Comparison of ENCODE assay signal across 29 cellular contexts in genomic region chr7:30313793-30314192, GRCh38. TPM values are rescaled to one million over a fixed set of nuclear protein-coding genes. Genes with fewer than 3 reads are reported as not detected.
DNase-seq lines count a peak whose midpoint lies in the region; ATAC-seq, FAIRE-seq and TF ChIP-seq lines count a peak whose summit lies in the region.
"Had no signal": no experiment of that assay in that cellular context is flagged by ENCODE, and none has a peak within 500 bp of the region (broad histone marks: within the 10 kb centered on the region; RNA-seq: fewer than 3 reads in every experiment).

No MANE protein-coding gene starts in this region.

- no peak for TF ChIP-seq POLR2A in HepG2 (IDR thresholded peaks at IDR 0.05; ENCODE audit: insufficient read depth in 1 of 2, low read depth in 2 of 2, low read length in 2 of 2)

- no peak for FAIRE-seq in HepG2 (lab: Jason Lieb, UNC)
- no peak for FAIRE-seq in astrocyte (lab: Jason Lieb, UNC)
- FAIRE-seq: GM12878, H1 had no signal

- H4K20me1 ChIP-seq in HepG2 (ENCODE audit: insufficient read depth, low read length) (no peaks in the 10 kb centered on the region; the same call in 1 of the 2 replicates), astrocyte (ENCODE audit: insufficient read depth, low read length) (no peaks in the 10 kb centered on the region), osteoblast (ENCODE audit: insufficient read depth, low read length) (no peaks in the 10 kb centered on the region)

- TF ChIP-seq EP300 in HepG2 (IDR thresholded peaks at IDR 0.05; ENCODE audit: low read depth in 2 of 2, low read length in 2 of 2) (no peak), HepG2 (CRISPR knock-in tag; IDR thresholded peaks at IDR 0.05; ENCODE audit: borderline replicate concordance) (no peak)

- in situ Hi-C loops in HepG2 (cut with HindIII; ENCODE audit: extremely low pct_ligation_motif_present, low pct_unique_long_range_greater_than_20kb) = no loop called here

- CTCF ChIA-PET in HepG2 (lab: Yijun Ruan, JAX; ENCODE audit: low intra/inter-chr PET ratio, low total read pairs) = no interaction called here

- H3K9me3 Mint-ChIP-seq in astrocyte (ENCODE audit: unreplicated experiment) = no peaks in the 10 kb centered on the region
- no peaks in the 10 kb centered on the region for H3K9me3 Mint-ChIP-seq in mesothelial cell of epicardium
- H3K9me3 Mint-ChIP-seq: CD8-positive, alpha-beta memory T cell had no signal

- H3K27ac Mint-ChIP-seq in astrocyte (ENCODE audit: unreplicated experiment) (peak overlapping the region; percentile 60), mesothelial cell of epicardium (no peak overlapping the region)

- H3K27me3 Mint-ChIP-seq in astrocyte (ENCODE audit: low read depth, unreplicated experiment) (no peaks in the 10 kb centered on the region), mesothelial cell of epicardium (ENCODE audit: low read depth) (no peaks in the 10 kb centered on the region)
- H3K27me3 Mint-ChIP-seq: B cell; CD8-positive, alpha-beta memory T cell; IgD-negative memory B cell had no signal

- H3K4me3 ChIP-seq in liver (ENCODE audit: low read depth in 1 of 3, low read length in 3 of 3) (no peak overlapping the region), HepG2 (replicated peaks in 1 of 3; ENCODE audit: insufficient read depth in 1 of 3, low read depth in 2 of 3, low read length in 3 of 3) (no peak overlapping the region), astrocyte (ENCODE audit: insufficient read depth, low read depth, low read length) (no peak overlapping the region), osteoblast (ENCODE audit: insufficient read depth, low read length) (no peak overlapping the region)
- H3K4me3 ChIP-seq: GM12878, SJSA1 had no signal

- 75% methylated on average over 5 of the region's 5 CpGs for WGBS in liver
- 94% methylated on average over 5 of the region's 5 CpGs for WGBS in HepG2 (ENCODE audit: low lambda C conversion rate)

- H3K36me3 ChIP-seq in liver (ENCODE audit: control insufficient read depth in 4 of 4, insufficient read depth in 3 of 4, low read depth in 1 of 4, low read length in 3 of 4) (no peaks in the 10 kb centered on the region), HepG2 (replicated peaks in 1 of 2; ENCODE audit: control insufficient read depth in 1 of 2, insufficient read depth in 2 of 2, low read length in 2 of 2) (no peaks in the 10 kb centered on the region), astrocyte (ENCODE audit: insufficient read depth, low read length) (no peaks in the 10 kb centered on the region), osteoblast (ENCODE audit: insufficient read depth, low read length) (no peaks in the 10 kb centered on the region)
- H3K36me3 ChIP-seq: SJSA1 had no signal

- TF ChIP-seq RAD21 in liver (IDR thresholded peaks at IDR 0.05) (no peak), HepG2 (CRISPR knock-in tag; IDR thresholded peaks at IDR 0.05) (no peak)

- H3K9me3 ChIP-seq in liver (ENCODE audit: control insufficient read depth in 4 of 4, low read length in 3 of 4) = no peaks in the 10 kb centered on the region
- H3K9me3 ChIP-seq in HepG2 (ENCODE audit: low read length) = no peaks in the 10 kb centered on the region
- H3K9me3 ChIP-seq in astrocyte (ENCODE audit: insufficient read depth, low read depth, low read length) = no peaks in the 10 kb centered on the region
- no peaks in the 10 kb centered on the region for H3K9me3 ChIP-seq in osteoblast (ENCODE audit: low read depth, low read length)
- H3K9me3 ChIP-seq: SJSA1 had no signal

- TF ChIP-seq CTCF in liver (IDR thresholded peaks at IDR 0.05; ENCODE audit: low read depth, low read length, missing input control) (no peak), HepG2 (CRISPR knock-in tag; IDR thresholded peaks at IDR 0.05) (no peak), astrocyte (IDR thresholded peaks at IDR 0.05; ENCODE audit: insufficient read depth, low read depth, low read length) (no peak), osteoblast (IDR thresholded peaks at IDR 0.05; ENCODE audit: extremely low read depth, low read depth, low read length) (no peak), mesothelial cell of epicardium (IDR thresholded peaks at IDR 0.05; ENCODE audit: unreplicated experiment) (no peak)

- H3K4me2 ChIP-seq in HepG2 (ENCODE audit: low read depth, low read length) (no peak overlapping the region), astrocyte (ENCODE audit: low read length) (no peak overlapping the region), osteoblast (ENCODE audit: insufficient read depth, low read length) (peak overlapping the region; percentile 6)
- H3K4me2 ChIP-seq: KMS-11 had no signal

- DNase-seq in HepG2 (ENCODE audit: low spot score) (no peak), astrocyte (ENCODE audit: low read depth) (no peak), osteoblast (ENCODE audit: insufficient read length, low spot score, missing footprints) (no peak), cerebellum (ENCODE audit: low spot score) (no peak), mesothelial cell of epicardium (ENCODE audit: low spot score in 2 of 2, unreplicated experiment in 2 of 2) (no peak), HuH-7 (ENCODE audit: low spot score) (no peak), NCI-H1930 (lab: John Stamatoyannopoulos, UW) (no peak)
- DNase-seq: CD8-positive, alpha-beta memory T cell; DMS 273 treated with DMSO at 0.1 percent for 48 hours; DMS79; EL; GDM1; HCEC 1CT; NCI-H1048; NCI-H1417; NCI-H1694; NCI-H2081; NCI-H2227 treated with DMSO at 0.1 percent for 48 hours; NCI-H526 treated with DMSO at 0.1 percent for 48 hours had no signal

- POLR2A ChIA-PET in HepG2 (lab: Yijun Ruan, JAX) = no interaction called here

- H3K36me3 Mint-ChIP-seq in astrocyte (ENCODE audit: low read depth, unreplicated experiment) (no peaks in the 10 kb centered on the region), mesothelial cell of epicardium (no peaks in the 10 kb centered on the region)
- H3K36me3 Mint-ChIP-seq: CD8-positive, alpha-beta memory T cell had no signal

- H3K4me3 Mint-ChIP-seq in astrocyte (ENCODE audit: unreplicated experiment) (no peak overlapping the region), mesothelial cell of epicardium (no peak overlapping the region)
- H3K4me3 Mint-ChIP-seq: B cell had no signal

- H3K4me1 Mint-ChIP-seq in astrocyte (ENCODE audit: low read depth, unreplicated experiment) (peaks cover 23% of the 10 kb centered on the region), mesothelial cell of epicardium (peaks cover 35% of the 10 kb centered on the region)

- H2AFZ ChIP-seq in HepG2 (ENCODE audit: low read length) = no peak overlapping the region
- H2AFZ ChIP-seq in astrocyte (ENCODE audit: low read depth, low read length) = no peak overlapping the region
- peak overlapping the region; percentile 19 for H2AFZ ChIP-seq in osteoblast (ENCODE audit: low read length)

- BruUV-seq in HepG2 (replicated peaks; lab: Mats Ljungman, UMichigan) = no TSS peak

- no peak for ATAC-seq in HepG2
- ATAC-seq: GM12878, Right ventricle myocardium inferior had no signal

- H3K9ac ChIP-seq in liver (ENCODE audit: low read depth in 1 of 2, low read length in 2 of 2) (no peak overlapping the region), HepG2 (ENCODE audit: insufficient read depth, low read depth, low read length) (no peak overlapping the region), astrocyte (ENCODE audit: low read length) (no peak overlapping the region)
- H3K9ac ChIP-seq: KMS-11 had no signal

- H3K27me3 ChIP-seq in liver (ENCODE audit: control insufficient read depth in 4 of 4, insufficient read depth in 4 of 4, low read length in 3 of 4) = no peaks in the 10 kb centered on the region
- no peaks in the 10 kb centered on the region for H3K27me3 ChIP-seq in HepG2 (ENCODE audit: control insufficient read depth in 1 of 2, insufficient read depth in 2 of 2, low read length in 2 of 2)
- no peaks in the 10 kb centered on the region for H3K27me3 ChIP-seq in astrocyte (ENCODE audit: insufficient read depth, low read length)
- H3K27me3 ChIP-seq in osteoblast (ENCODE audit: insufficient read depth, low read length) = no peaks in the 10 kb centered on the region
- H3K27me3 ChIP-seq: SJSA1 had no signal

- H3K4me1 ChIP-seq in liver (ENCODE audit: control insufficient read depth in 4 of 4, insufficient read depth in 4 of 4, low read length in 3 of 4) = peaks cover 0 to 8% (median under 1%) of the 10 kb centered on the region in 4 donors
- peaks cover 21% of the 10 kb centered on the region for H3K4me1 ChIP-seq in HepG2 (ENCODE audit: insufficient read depth, low read length)
- H3K4me1 ChIP-seq in astrocyte (ENCODE audit: insufficient read depth, low read length) = no peaks in the 10 kb centered on the region
- H3K4me1 ChIP-seq in osteoblast (ENCODE audit: insufficient read depth, low read length) = no peaks in the 10 kb centered on the region

- peaks cover 71% of the 10 kb centered on the region for H3K79me2 ChIP-seq in HepG2 (ENCODE audit: insufficient read depth, low read length)
- H3K79me2 ChIP-seq in astrocyte (ENCODE audit: insufficient read depth, low read length) = no peaks in the 10 kb centered on the region
- H3K79me2 ChIP-seq in osteoblast (ENCODE audit: insufficient read depth, low read length) = peaks cover 14% of the 10 kb centered on the region

- intact Hi-C loops in HepG2 (cut with micrococcal nuclease; ENCODE audit: unreplicated experiment) = no loop called here

- H3K27ac ChIP-seq in liver (ENCODE audit: low read depth in 1 of 2, low read length in 2 of 2) (no peak overlapping the region), HepG2 (ENCODE audit: extremely low read length, insufficient read depth, low read length) (no peak overlapping the region), astrocyte (ENCODE audit: low read depth, low read length) (no peak overlapping the region), osteoblast (ENCODE audit: low read depth, low read length) (no peak overlapping the region)
- H3K27ac ChIP-seq: 22Rv1, C4-2B, KMS-11, SJSA1 had no signal

RNA-seq across cellular contexts. Expression of gene ZNRF2, which starts 29.4 kb away (rescaled TPM):
- total RNA-seq in liver (10 to 100 TPM; 16.6 to 30.0 TPM), HepG2 (2016; rRNA removed; fragmentation: Illumina TruSeq; extraction: Trizol) (6.9 and 7.7 TPM in 2 replicates), astrocyte (9.2 and 9.9 TPM in 2 replicates), osteoblast (12.1 and 12.7 TPM in 2 replicates), cerebellum (33.3 TPM), mesothelial cell of epicardium (11.6 to 12.5 TPM (median 12.1 TPM) in 3 replicates)
- polyA plus RNA-seq in liver (1 to 10 TPM; 6.9 to 8.8 TPM), HepG2 (2011; rRNA removed) (2.6 and 3.5 TPM in 2 replicates)
- total RNA-seq in HepG2 (2016; cell fraction: cytosol; rRNA removed; fragmentation: Illumina TruSeq; extraction: Trizol; ENCODE audit: low read depth) = 3.0 and 3.2 TPM in 2 replicates
- total RNA-seq in HepG2 (2016; cell fraction: insoluble cytoplasmic fraction; rRNA removed; fragmentation: Illumina TruSeq; extraction: Trizol) = 7.3 and 7.6 TPM in 2 replicates
- 6.7 and 7.1 TPM in 2 replicates for total RNA-seq in HepG2 (2016; cell fraction: membrane; rRNA removed; fragmentation: Illumina TruSeq; extraction: Trizol)
- 13.5 and 14.4 TPM in 2 replicates for total RNA-seq in HepG2 (2016; cell fraction: nucleus; rRNA removed; fragmentation: Illumina TruSeq; extraction: Trizol)
- 1.8 and 2.3 TPM in 2 replicates for polyA plus RNA-seq in HepG2 (2011; cell fraction: cytosol; rRNA removed)
- 3.4 TPM in 2 replicates for polyA plus RNA-seq in HepG2 (2011; cell fraction: nucleus; rRNA removed)
- 3.9 and 4.5 TPM in 2 replicates for polyA plus RNA-seq in HepG2 (2012)
- polyA plus RNA-seq in HepG2 (2016; cell fraction: cytosol; fragmentation: Illumina TruSeq; extraction: Trizol; ENCODE audit: low read depth) = 2.5 and 2.9 TPM in 2 replicates
- polyA plus RNA-seq in HepG2 (2016; cell fraction: insoluble cytoplasmic fraction; fragmentation: Illumina TruSeq; extraction: Trizol; ENCODE audit: low read depth) = 8.1 and 8.6 TPM in 2 replicates
- 5.2 and 5.5 TPM in 2 replicates for polyA plus RNA-seq in HepG2 (2016; cell fraction: membrane; fragmentation: Illumina TruSeq; extraction: Trizol; ENCODE audit: low read depth)
- 7.3 and 7.8 TPM in 2 replicates for polyA plus RNA-seq in HepG2 (2016; cell fraction: nucleus; fragmentation: Illumina TruSeq; extraction: Trizol; ENCODE audit: insufficient read depth, low read depth)
- 1.5 and 1.9 TPM in 2 replicates for polyA minus RNA-seq in HepG2 (2011; rRNA and poly(A)+ RNA removed; ENCODE audit: low replicate concordance)
- 5.7 and 6.2 TPM in 2 replicates for polyA minus RNA-seq in HepG2 (2011; cell fraction: cytosol; rRNA and poly(A)+ RNA removed)
- 21.9 and 25.9 TPM in 2 replicates for polyA minus RNA-seq in HepG2 (2011; cell fraction: nucleus; rRNA and poly(A)+ RNA removed)
